Comparison of ENCODE assay signal across 8 cellular contexts in the genomic region with DNA sequence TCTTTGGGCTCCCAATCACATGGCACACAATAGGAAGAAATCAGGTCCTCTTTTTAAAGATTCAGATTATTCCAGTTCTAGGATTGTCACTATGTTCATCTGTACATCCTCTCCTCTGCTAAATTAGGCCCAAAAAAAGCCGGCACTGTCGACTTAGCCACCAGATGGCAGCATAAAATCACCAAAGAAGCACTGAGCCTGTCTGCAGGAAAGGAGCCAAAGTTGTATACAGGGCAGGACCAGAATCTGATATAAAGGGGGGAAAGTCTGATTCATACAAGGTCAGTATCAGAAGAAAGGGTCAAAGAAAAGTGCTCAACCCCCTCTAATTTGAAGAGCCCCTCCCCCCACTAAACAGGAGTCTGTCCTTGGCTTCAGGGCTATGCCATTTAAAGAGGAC. TPM values are rescaled to one million over a fixed set of nuclear protein-coding genes. Genes with fewer than 3 reads are reported as not detected.
DNase-seq lines count a peak whose midpoint lies in the region; ATAC-seq, FAIRE-seq and TF ChIP-seq lines count a peak whose summit lies in the region.

No MANE protein-coding gene starts in this region.

- H3K9me3 ChIP-seq in RWPE2 (ENCODE audit: severe bottlenecking) (no peaks in the 10 kb centered on the region), uterus (no peaks in the 10 kb centered on the region)

- no peak overlapping the region for H3K4me2 ChIP-seq in KMS-11

- H3K27ac ChIP-seq in KMS-11: no peak overlapping the region
- no peak overlapping the region for H3K27ac ChIP-seq in RWPE2 (ENCODE audit: poor library complexity, severe bottlenecking)
- H3K27ac ChIP-seq in uterus: no peak overlapping the region

- ATAC-seq in RWPE2 (ENCODE audit: low read depth) (peak; percentile 60; the same call in 1 of the 3 replicates), GM18873 (IDR thresholded peaks at IDR 0.05; ENCODE audit: low FRiP score, unreplicated experiment) (no peak)

- H3K4me3 ChIP-seq in KMS-11 (IDR thresholded peaks at IDR 0.05; ENCODE audit: insufficient read depth, low read depth, low read length) (no peak overlapping the region), RWPE2 (ENCODE audit: severe bottlenecking) (no peak overlapping the region), uterus (no peak overlapping the region)

- no peak overlapping the region for H2AFZ ChIP-seq in KMS-11 (ENCODE audit: low read depth)

- intact Hi-C loops in posterior cingulate gyrus (cut with DNase I) (loop anchor here (1.0 to 5.0 kb wide), 5 partner anchors 160 to 697 kb away; no protein-coding TSS in a partner anchor), uterus (cut with DNase I; ENCODE audit: low total_unique reads) (no loop called here)

- no peak overlapping the region for H3K9ac ChIP-seq in KMS-11

- H3K27me3 ChIP-seq in KMS-11 (ENCODE audit: insufficient read depth, low read depth) (no peaks in the 10 kb centered on the region), RWPE2 (ENCODE audit: insufficient read depth, poor library complexity, severe bottlenecking) (no peaks in the 10 kb centered on the region), uterus (no peaks in the 10 kb centered on the region)

- H3K36me3 ChIP-seq in KMS-11 (ENCODE audit: insufficient read depth) (no peaks in the 10 kb centered on the region), RWPE2 (ENCODE audit: low read depth) (no peaks in the 10 kb centered on the region), uterus (no peaks in the 10 kb centered on the region)

- no peak for TF ChIP-seq POLR2A in uterus (IDR thresholded peaks at IDR 0.05)

- no peaks in the 10 kb centered on the region for H3K79me2 ChIP-seq in KMS-11 (ENCODE audit: insufficient read depth, low read depth)

- TF ChIP-seq CTCF in KMS-11 (conservative IDR thresholded peaks at IDR 0.05; ENCODE audit: low read depth, low read length): peak; percentile 76
- peak; percentile 58 for TF ChIP-seq CTCF in RWPE2 (IDR thresholded peaks at IDR 0.05; ENCODE audit: poor library complexity, severe bottlenecking)
- peak; percentile 75 to 84 (median 82) for TF ChIP-seq CTCF in uterus (IDR thresholded peaks at IDR 0.05)

- no peaks in the 10 kb centered on the region for H3K4me1 ChIP-seq in KMS-11 (ENCODE audit: low read depth, poor library complexity, severe bottlenecking)
- no peaks in the 10 kb centered on the region for H3K4me1 ChIP-seq in RWPE2 (ENCODE audit: insufficient read depth, poor library complexity, severe bottlenecking)
- H3K4me1 ChIP-seq in uterus: no peaks in the 10 kb centered on the region

- H4K20me1 ChIP-seq in KMS-11 (ENCODE audit: insufficient read depth): no peaks in the 10 kb centered on the region

- peak; percentile 95 for FAIRE-seq in frontal cortex (lab: Jason Lieb, UNC)

- DNase-seq in GM04504 (ENCODE audit: low read depth) (peak; percentile 58), RWPE2 (ENCODE audit: low spot score) (no peak), frontal cortex (ENCODE audit: low spot score in 2 of 2) (peak; percentile 16 to 47), posterior cingulate gyrus (peak; percentile 50 to 96 (median 68)), uterus (peak; percentile 73)
- DNase-seq in activated effector memory CD4-positive, alpha-beta T cell treated with Interleukin-2 at 50 U/mL for 16 hours: peak; percentile 41

RNA-seq across cellular contexts. Expression of a gene that starts 3.0 kb away (rescaled TPM):
- total RNA-seq in frontal cortex (0.41 TPM), uterus (100 to 1,000 TPM; 191 to 525 (median 404) TPM)
